Comparison of ENCODE assay signal across 9 cellular contexts in the genomic region with DNA sequence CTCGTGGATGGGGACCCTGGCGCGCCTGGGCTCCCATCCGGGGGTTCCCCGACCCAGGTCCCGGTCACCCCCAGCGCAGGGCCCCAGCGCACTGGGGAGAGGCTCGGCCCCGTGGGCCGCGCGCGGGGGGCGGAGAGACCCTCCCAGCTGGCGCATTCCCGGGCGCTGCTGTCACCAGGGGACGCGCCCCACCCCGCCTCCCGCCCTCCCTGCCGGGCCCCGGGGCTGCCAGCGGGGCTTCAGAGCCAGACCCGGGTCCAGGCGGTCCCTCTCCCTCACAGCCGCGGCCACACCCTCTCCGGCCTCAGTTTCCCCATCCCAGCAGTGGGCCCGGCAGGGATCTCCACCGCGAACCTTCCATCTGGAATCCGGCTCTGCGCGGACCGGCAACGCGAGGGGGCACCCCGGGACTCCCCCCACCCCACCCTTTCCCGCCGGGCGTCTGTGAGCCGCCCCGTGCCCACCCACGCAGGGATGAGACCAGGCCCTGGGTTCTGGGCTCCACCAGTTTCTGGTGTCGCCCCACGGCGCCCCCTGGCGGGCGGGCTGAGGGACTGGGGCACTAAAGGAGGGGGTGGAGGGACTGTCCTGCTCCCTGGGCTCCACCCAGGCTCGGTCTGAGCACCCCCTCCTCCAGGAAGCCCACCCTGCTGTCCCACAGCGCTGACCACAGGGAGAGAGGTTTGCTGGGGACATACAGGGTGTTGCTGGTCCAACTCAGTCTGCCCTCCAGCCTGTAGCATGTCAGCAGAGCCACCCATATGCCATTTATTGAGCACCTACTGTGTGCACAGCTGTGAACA. TPM values are rescaled to one million over a fixed set of nuclear protein-coding genes. Genes with fewer than 3 reads are reported as not detected.
DNase-seq lines count a peak whose midpoint lies in the region; ATAC-seq, FAIRE-seq and TF ChIP-seq lines count a peak whose summit lies in the region.
"Had no signal": no experiment of that assay in that cellular context is flagged by ENCODE, and none has a peak within 500 bp of the region (broad histone marks: within the 10 kb centered on the region; RNA-seq: fewer than 3 reads in every experiment).

No MANE protein-coding gene starts in this region.

- H3K4me3 ChIP-seq in Peyer's patch (peak overlapping the region; percentile 36 to 93 (median 66)), skeletal muscle tissue (ENCODE audit: low read length in 3 of 3) (peak overlapping the region in 2 of 3 donors; percentile 76 to 85)

- H3K27me3 ChIP-seq in Peyer's patch (peaks cover 0 to 12% of the 10 kb centered on the region in 2 donors), skeletal muscle tissue (ENCODE audit: control insufficient read depth in 3 of 3, insufficient read depth in 3 of 3, low read length in 3 of 3) (peaks cover 0 to 8% (median 2%) of the 10 kb centered on the region in 3 donors)

- TF ChIP-seq POLR2A in GM12892 (IDR thresholded peaks at IDR 0.05; ENCODE audit: low read depth, low read length): no peak
- TF ChIP-seq POLR2A in Peyer's patch (IDR thresholded peaks at IDR 0.05): no peak

- peak; percentile 20 to 83 (median 72) for TF ChIP-seq CTCF in Peyer's patch (IDR thresholded peaks at IDR 0.05)

- ATAC-seq in Right ventricle myocardium superior (ENCODE audit: poor library complexity) (peak; percentile 64), HG02759 (IDR thresholded peaks at IDR 0.05; ENCODE audit: unreplicated experiment) (no peak)

- H3K9ac ChIP-seq in skeletal muscle tissue (ENCODE audit: low read depth in 1 of 3, low read length in 3 of 3): peak overlapping the region; percentile 51 to 94 (median 80)

- intact Hi-C loops in Right ventricle myocardium superior (cut with DNase I): no loop called here

- no peak for FAIRE-seq in GM12892 (lab: Jason Lieb, UNC)
- FAIRE-seq: frontal cortex had no signal

- H3K36me3 ChIP-seq in Peyer's patch (no peaks in the 10 kb centered on the region), skeletal muscle tissue (ENCODE audit: control insufficient read depth in 3 of 3, insufficient read depth in 3 of 3, low read length in 3 of 3) (peaks cover 0 to 6% (median 0%) of the 10 kb centered on the region in 3 donors)

- DNase-seq in GM12892 (ENCODE audit: insufficient read length) (peak; percentile 71), Peyer's patch (peak in 2 of 3 donors; percentile 75 to 79), Right ventricle myocardium superior (peak; percentile 68), NCI-H2171 (lab: John Stamatoyannopoulos, UW) (no peak), NCI-H510A (lab: John Stamatoyannopoulos, UW) (no peak)
- peak; percentile 47 for DNase-seq in activated effector memory CD4-positive, alpha-beta T cell treated with Interleukin-2 at 50 U/mL for 16 hours

- H3K4me1 ChIP-seq in Peyer's patch (peaks cover 0 to 36% (median 7%) of the 10 kb centered on the region in 4 donors), skeletal muscle tissue (ENCODE audit: control insufficient read depth in 3 of 3, insufficient read depth in 3 of 3, low read length in 3 of 3) (peaks cover 5 to 25% (median 22%) of the 10 kb centered on the region in 3 donors)

- peaks cover 0 to 2% (median 0%) of the 10 kb centered on the region in 4 donors for H3K9me3 ChIP-seq in Peyer's patch
- no peaks in the 10 kb centered on the region for H3K9me3 ChIP-seq in skeletal muscle tissue (ENCODE audit: control insufficient read depth in 3 of 3, low read length in 3 of 3)

- H3K27ac ChIP-seq in Peyer's patch (peak overlapping the region; percentile 25 to 88 (median 72)), skeletal muscle tissue (ENCODE audit: low read depth, low read length) (peak overlapping the region; percentile 88)

RNA-seq across cellular contexts. Expression of a gene that starts 0.9 kb away (rescaled TPM):
- 0.23 TPM for polyA plus RNA-seq in GM12892 (2012; ENCODE audit: missing spikeins)
- 10 to 100 TPM in 3 of 4 donors, 1 to 10 TPM in 1; 5.0 to 31.5 (median 25.2) TPM for total RNA-seq in Peyer's patch
- 22.5 TPM for total RNA-seq in Right ventricle myocardium superior
- 3.1 TPM for total RNA-seq in skeletal muscle tissue

RNA-seq across cellular contexts. Expression of a gene that starts 10.2 kb away (rescaled TPM):
- polyA plus RNA-seq in GM12892 (2012; ENCODE audit: missing spikeins): not detected
- total RNA-seq in Peyer's patch (not detected), Right ventricle myocardium superior (not detected), skeletal muscle tissue (not detected)
- total RNA-seq: frontal cortex had no signal

RNA-seq across cellular contexts. Expression of a gene that starts 22.7 kb away (rescaled TPM):
- polyA plus RNA-seq in GM12892 (2012; ENCODE audit: missing spikeins): 0.45 TPM
- total RNA-seq in Peyer's patch (100 to 1,000 TPM in 3 of 4 donors, 1 to 10 TPM in 1; 7.4 to 167 (median 162) TPM), Right ventricle myocardium superior (1.1 TPM), skeletal muscle tissue (2.1 TPM)

RNA-seq across cellular contexts. Expression of a gene that starts 23.5 kb away (rescaled TPM):
- polyA plus RNA-seq in GM12892 (2012; ENCODE audit: missing spikeins): 1.00 TPM
- total RNA-seq in Peyer's patch: 10 to 100 TPM in 3 of 4 donors, 1 to 10 TPM in 1; 7.7 to 14.6 (median 12.1) TPM
- total RNA-seq in Right ventricle myocardium superior: 1.4 TPM
- 0.52 TPM for total RNA-seq in skeletal muscle tissue

RNA-seq across cellular contexts. Expression of a gene that starts 34.7 kb away (rescaled TPM):
- polyA plus RNA-seq in GM12892 (2012; ENCODE audit: missing spikeins): 11.2 TPM
- 10 to 100 TPM; 35.5 to 68.5 (median 61.9) TPM for total RNA-seq in Peyer's patch
- total RNA-seq in Right ventricle myocardium superior: 18.3 TPM
- 11.5 TPM for total RNA-seq in skeletal muscle tissue

Comparison
In these comparisons a context has a peak if more than half of its experiments do, and no peak if none do; other contexts are left out.
1. DNase-seq: peak in GM12892 (single experiment), Peyer's patch (2 of 3), activated effector memory CD4-positive, alpha-beta T cell treated with Interleukin-2 at 50 U/mL for 16 hours (single experiment) and Right ventricle myocardium superior (single experiment); none in NCI-H2171 (single experiment) and NCI-H510A (single experiment).